In the genomic region with DNA sequence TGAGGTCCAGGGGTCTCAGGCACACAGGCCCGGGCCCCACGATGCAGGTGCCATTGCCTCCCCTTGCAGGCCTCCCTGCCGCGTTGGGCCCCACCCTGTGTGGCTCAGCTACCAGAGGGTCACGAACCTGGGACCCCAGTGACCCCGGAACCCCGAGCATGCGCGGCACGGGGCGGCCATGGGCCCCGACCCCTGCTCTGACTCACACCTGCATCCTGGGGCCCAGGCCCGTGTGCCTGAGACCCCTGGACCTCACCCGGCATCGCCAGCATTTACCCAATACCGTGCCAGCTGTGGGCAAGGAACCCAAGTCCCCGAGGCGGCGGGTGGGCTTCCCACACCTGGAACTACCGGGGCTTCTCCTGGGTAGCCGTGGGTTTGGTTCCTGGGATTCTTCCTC, we compare ENCODE assay signal across 16 cellular contexts. TPM values are rescaled to one million over a fixed set of nuclear protein-coding genes. Genes with fewer than 3 reads are reported as not detected.
A peak's percentile ranks its signal among the peaks of the same experiment; 100 is the strongest.
DNase-seq lines count a peak whose midpoint lies in the region; ATAC-seq and TF ChIP-seq lines count a peak whose summit lies in the region.
"Had no signal": no experiment of that assay in that cellular context is flagged by ENCODE, and none has a peak within 500 bp of the region (broad histone marks: within the 10 kb centered on the region; RNA-seq: fewer than 3 reads in every experiment).

No MANE protein-coding gene starts in this region.

- no peaks in the 10 kb centered on the region for H3K9me3 Mint-ChIP-seq in stimulated activated naive CD8-positive, alpha-beta T cell treated with anti-CD3 and anti-CD28 coated beads, Interleukin-15, amount 100 ng/mL, for 72 hours
- no peaks in the 10 kb centered on the region for H3K9me3 Mint-ChIP-seq in WTC11
- H3K9me3 Mint-ChIP-seq in Calu3 (ENCODE audit: low read depth, unreplicated experiment), result no peaks in the 10 kb centered on the region
- H3K9me3 Mint-ChIP-seq: CD14-positive monocyte; CD4-positive, alpha-beta memory T cell; CD4-positive, CD25-positive, alpha-beta regulatory T cell; CD8-positive, alpha-beta memory T cell had no signal

- DNase-seq in stimulated activated naive CD8-positive, alpha-beta T cell treated with anti-CD3 and anti-CD28 coated beads, Interleukin-15, amount 100 ng/mL, for 72 hours, result no peak
- no peak for DNase-seq in stimulated activated naive CD8-positive, alpha-beta T cell treated with anti-CD3 and anti-CD28 coated beads, Interleukin-15, Interleukin-2, amounts not matched to agents 100 U/mL and 50 U/mL, for 24 hours
- DNase-seq in WTC11 (ENCODE audit: low spot score) (no peak), Calu3 (no peak)
- DNase-seq: AML-193; C1 segment of cervical spinal cord; CD4-positive, alpha-beta memory T cell; CD4-positive, CD25-positive, alpha-beta regulatory T cell; CD8-positive, alpha-beta memory T cell; COR-L47; DMS79 treated with DMSO at 0.1 percent for 48 hours; GF-D8 had no signal

- intact Hi-C loops in Calu3 (cut with micrococcal nuclease; ENCODE audit: unreplicated experiment), result no loop called here

- no TSS peak for BruUV-seq in Calu3 (replicated peaks; lab: Mats Ljungman, UMichigan)

- no peak overlapping the region for H3K27ac Mint-ChIP-seq in stimulated activated naive CD8-positive, alpha-beta T cell treated with anti-CD3 and anti-CD28 coated beads, Interleukin-15, amount 100 ng/mL, for 72 hours
- H3K27ac Mint-ChIP-seq in WTC11, result peak overlapping the region; percentile 84; the same call in 1 of the 2 replicates
- H3K27ac Mint-ChIP-seq in Calu3 (ENCODE audit: unreplicated experiment), result no peak overlapping the region
- H3K27ac Mint-ChIP-seq: B cell; CD14-positive monocyte; CD4-positive, alpha-beta memory T cell; CD4-positive, CD25-positive, alpha-beta regulatory T cell; CD8-positive, alpha-beta memory T cell had no signal

- H3K4me1 Mint-ChIP-seq in stimulated activated naive CD8-positive, alpha-beta T cell treated with anti-CD3 and anti-CD28 coated beads, Interleukin-15, amount 100 ng/mL, for 72 hours, result no peaks in the 10 kb centered on the region
- H3K4me1 Mint-ChIP-seq in WTC11 (no peaks in the 10 kb centered on the region), Calu3 (ENCODE audit: low read depth, unreplicated experiment) (no peaks in the 10 kb centered on the region)
- H3K4me1 Mint-ChIP-seq: B cell; CD14-positive monocyte; CD4-positive, alpha-beta memory T cell; CD4-positive, CD25-positive, alpha-beta regulatory T cell; CD8-positive, alpha-beta memory T cell had no signal

- CTCF ChIA-PET in WTC11 (lab: Charles Lee), result no interaction called here
- CTCF ChIA-PET in Calu3 (lab: Charles Lee), result no interaction called here

- ATAC-seq in stimulated activated naive CD8-positive, alpha-beta T cell treated with anti-CD3 and anti-CD28 coated beads, Interleukin-15, amount 100 ng/mL, for 72 hours, result peak; percentile 14
- ATAC-seq in stimulated activated naive CD8-positive, alpha-beta T cell treated with anti-CD3 and anti-CD28 coated beads, Interleukin-15, Interleukin-2, amounts not matched to agents 100 U/mL and 50 U/mL, for 24 hours, result no peak
- ATAC-seq in WTC11, result no peak
- no peak for ATAC-seq in HG03045 (IDR thresholded peaks at IDR 0.05; ENCODE audit: unreplicated experiment)
- ATAC-seq: A549 had no signal

- POLR2A ChIA-PET in WTC11 (lab: Charles Lee), result no interaction called here

- H3K4me3 Mint-ChIP-seq in stimulated activated naive CD8-positive, alpha-beta T cell treated with anti-CD3 and anti-CD28 coated beads, Interleukin-15, amount 100 ng/mL, for 72 hours, result no peak overlapping the region
- H3K4me3 Mint-ChIP-seq in WTC11 (no peak overlapping the region), Calu3 (ENCODE audit: low read depth, unreplicated experiment) (no peak overlapping the region)
- H3K4me3 Mint-ChIP-seq: B cell; CD14-positive monocyte; CD4-positive, alpha-beta memory T cell; CD4-positive, CD25-positive, alpha-beta regulatory T cell; CD8-positive, alpha-beta memory T cell had no signal

- no peaks in the 10 kb centered on the region for H3K27me3 Mint-ChIP-seq in stimulated activated naive CD8-positive, alpha-beta T cell treated with anti-CD3 and anti-CD28 coated beads, Interleukin-15, amount 100 ng/mL, for 72 hours
- no peaks in the 10 kb centered on the region for H3K27me3 Mint-ChIP-seq in WTC11 (ENCODE audit: low read depth)
- H3K27me3 Mint-ChIP-seq in Calu3 (ENCODE audit: unreplicated experiment), result peaks cover 21% of the 10 kb centered on the region
- H3K27me3 Mint-ChIP-seq: B cell; CD4-positive, alpha-beta memory T cell; CD4-positive, CD25-positive, alpha-beta regulatory T cell; CD8-positive, alpha-beta memory T cell had no signal

- H3K36me3 Mint-ChIP-seq in WTC11 (no peaks in the 10 kb centered on the region), Calu3 (ENCODE audit: insufficient read depth, unreplicated experiment) (no peaks in the 10 kb centered on the region)
- H3K36me3 Mint-ChIP-seq: CD14-positive monocyte; CD4-positive, alpha-beta memory T cell; CD4-positive, CD25-positive, alpha-beta regulatory T cell; CD8-positive, alpha-beta memory T cell had no signal

- TF ChIP-seq CTCF in WTC11 (IDR thresholded peaks at IDR 0.05) (no peak), Calu3 (IDR thresholded peaks at IDR 0.05; ENCODE audit: unreplicated experiment) (no peak)

TF ChIP-seq in WTC11, 78 proteins besides CTCF, POLR2A, EP300 and RAD21:
- TF ChIP-seq NR3C1 (CRISPR knock-in tag; conservative IDR thresholded peaks at IDR 0.05; ENCODE audit: low read depth) (no peak), PREB (CRISPR knock-in tag; IDR thresholded peaks at IDR 0.05; ENCODE audit: borderline replicate concordance) (no peak), RORB (CRISPR knock-in tag; IDR thresholded peaks at IDR 0.05) (no peak), SP1 (CRISPR knock-in tag; conservative IDR thresholded peaks at IDR 0.05) (no peak), USF2 (CRISPR knock-in tag; IDR thresholded peaks at IDR 0.05) (no peak), HMGA2 (CRISPR knock-in tag; IDR thresholded peaks at IDR 0.05) (no peak), FOXP1 (CRISPR knock-in tag; IDR thresholded peaks at IDR 0.05; ENCODE audit: borderline replicate concordance) (no peak), MAX (CRISPR knock-in tag; IDR thresholded peaks at IDR 0.05) (no peak), ELF4 (CRISPR knock-in tag; IDR thresholded peaks at IDR 0.05; ENCODE audit: low read depth) (no peak), NFATC4 (CRISPR knock-in tag; IDR thresholded peaks at IDR 0.05) (no peak)

RNA-seq across cellular contexts. Expression of gene KIF26A, which starts 25.2 kb away (rescaled TPM):
- total RNA-seq in WTC11 (2021) (36.4 to 53.4 TPM (median 39.5 TPM) in 3 replicates), Calu3 (2022) (0.07 TPM in 2 replicates)
- total RNA-seq: B cell had no signal

Comparison
In these comparisons a context has a peak if more than half of its experiments do, and no peak if none do; other contexts are left out.
1. RNA of gene KIF26A, which starts 25.2 kb away (total RNA-seq): 36.4 to 53.4 TPM in WTC11; 0.07 TPM in Calu3; every median in the first group is over 10 times any median in the second.